ENCODE assay signal across 12 cellular contexts in genomic region chr15:65409284-65409631, GRCh38. TPM values are rescaled to one million over a fixed set of nuclear protein-coding genes. Genes with fewer than 3 reads are reported as not detected.
A peak's percentile ranks its signal among the peaks of the same experiment; 100 is the strongest.
DNase-seq lines count a peak whose midpoint lies in the region; ATAC-seq and TF ChIP-seq lines count a peak whose summit lies in the region.
"Had no signal": no experiment of that assay in that cellular context is flagged by ENCODE, and none has a peak within 500 bp of the region (broad histone marks: within the 10 kb centered on the region; RNA-seq: fewer than 3 reads in every experiment).

No MANE protein-coding gene starts in this region.

- POLR2A ChIA-PET in activated CD8-positive, alpha-beta T cell treated with anti-CD3 and anti-CD28 coated beads for 36 hours (lab: Charles Lee): interaction anchor here (0.6 kb wide), 1 partner anchor 28 kb away, joined by 3 read pairs; no protein-coding TSS in a partner anchor
- POLR2A ChIA-PET in activated CD8-positive, alpha-beta T cell treated with anti-CD3 and anti-CD28 coated beads, Interleukin-2, amount 10 ng/mL, durations not matched to agents 7 days and 5 days (lab: Charles Lee): no interaction called here

- peaks cover 23% of the 10 kb centered on the region for H3K27me3 Mint-ChIP-seq in activated CD8-positive, alpha-beta T cell treated with anti-CD3 and anti-CD28 coated beads for 36 hours
- H3K27me3 Mint-ChIP-seq in activated CD8-positive, alpha-beta T cell treated with anti-CD3 and anti-CD28 coated beads, Interleukin-2, amount 10 ng/mL, durations not matched to agents 7 days and 5 days (ENCODE audit: low read depth): peaks cover 32% of the 10 kb centered on the region

- H3K4me1 Mint-ChIP-seq in activated CD8-positive, alpha-beta T cell treated with anti-CD3 and anti-CD28 coated beads for 36 hours (ENCODE audit: low read depth): peaks cover 6% of the 10 kb centered on the region
- H3K4me1 Mint-ChIP-seq in activated CD8-positive, alpha-beta T cell treated with anti-CD3 and anti-CD28 coated beads, Interleukin-2, amount 10 ng/mL, durations not matched to agents 7 days and 5 days (ENCODE audit: low read depth): peaks cover 5% of the 10 kb centered on the region

- H3K4me3 ChIP-seq in NB4 (ENCODE audit: low read depth, low read length): no peak overlapping the region
- H3K4me3 ChIP-seq in epithelial cell of proximal tubule (ENCODE audit: low read depth, low read length): no peak overlapping the region
- H3K4me3 ChIP-seq: A549 had no signal

- intact Hi-C loops in activated CD8-positive, alpha-beta T cell treated with anti-CD3 and anti-CD28 coated beads for 36 hours (cut with micrococcal nuclease): no loop called here

- H3K36me3 Mint-ChIP-seq in activated CD8-positive, alpha-beta T cell treated with anti-CD3 and anti-CD28 coated beads for 36 hours (ENCODE audit: low read depth): no peaks in the 10 kb centered on the region
- no peaks in the 10 kb centered on the region for H3K36me3 Mint-ChIP-seq in activated CD8-positive, alpha-beta T cell treated with anti-CD3 and anti-CD28 coated beads, Interleukin-2, amount 10 ng/mL, durations not matched to agents 7 days and 5 days (ENCODE audit: low read depth)

- CTCF ChIA-PET in activated CD8-positive, alpha-beta T cell treated with anti-CD3 and anti-CD28 coated beads for 36 hours (lab: Charles Lee): interaction anchor here (0.9 kb wide), 1 partner anchor 23 kb away, joined by 3 read pairs; no protein-coding TSS in a partner anchor
- CTCF ChIA-PET in activated CD8-positive, alpha-beta T cell treated with anti-CD3 and anti-CD28 coated beads, Interleukin-2, amount 10 ng/mL, durations not matched to agents 7 days and 5 days (lab: Charles Lee): interaction anchor here (1.3 to 1.4 kb wide), 2 partner anchors 9 to 91 kb away, joined by 3 to 4 read pairs; no protein-coding TSS in a partner anchor

- peak; percentile 27 for ATAC-seq in activated CD8-positive, alpha-beta T cell treated with anti-CD3 and anti-CD28 coated beads for 36 hours
- no peak for ATAC-seq in activated CD8-positive, alpha-beta T cell treated with anti-CD3 and anti-CD28 coated beads, Interleukin-2, amount 10 ng/mL, durations not matched to agents 7 days and 5 days
- ATAC-seq in GM19035 (IDR thresholded peaks at IDR 0.05; ENCODE audit: unreplicated experiment): no peak
- ATAC-seq in HG03280 (IDR thresholded peaks at IDR 0.05; ENCODE audit: unreplicated experiment): no peak
- ATAC-seq: A549 had no signal

- no peak for TF ChIP-seq POLR2A in NB4 (IDR thresholded peaks at IDR 0.05; ENCODE audit: extremely low read depth, insufficient read length)

- TF ChIP-seq CTCF in activated CD8-positive, alpha-beta T cell treated with anti-CD3 and anti-CD28 coated beads for 36 hours (IDR thresholded peaks at IDR 0.05): no peak
- TF ChIP-seq CTCF in NB4 (IDR thresholded peaks at IDR 0.05; ENCODE audit: low read depth, low read length) (no peak), epithelial cell of proximal tubule (conservative IDR thresholded peaks at IDR 0.05; ENCODE audit: low read depth, low read length) (peak; percentile 15)

- H3K9me3 Mint-ChIP-seq in activated CD8-positive, alpha-beta T cell treated with anti-CD3 and anti-CD28 coated beads for 36 hours: no peaks in the 10 kb centered on the region
- H3K9me3 Mint-ChIP-seq in activated CD8-positive, alpha-beta T cell treated with anti-CD3 and anti-CD28 coated beads, Interleukin-2, amount 10 ng/mL, durations not matched to agents 7 days and 5 days (ENCODE audit: insufficient read depth): no peaks in the 10 kb centered on the region

- no peak overlapping the region for H3K4me3 Mint-ChIP-seq in activated CD8-positive, alpha-beta T cell treated with anti-CD3 and anti-CD28 coated beads for 36 hours
- H3K4me3 Mint-ChIP-seq in activated CD8-positive, alpha-beta T cell treated with anti-CD3 and anti-CD28 coated beads, Interleukin-2, amount 10 ng/mL, durations not matched to agents 7 days and 5 days: no peak overlapping the region

- H3K27ac Mint-ChIP-seq in activated CD8-positive, alpha-beta T cell treated with anti-CD3 and anti-CD28 coated beads for 36 hours: no peak overlapping the region
- H3K27ac Mint-ChIP-seq in activated CD8-positive, alpha-beta T cell treated with anti-CD3 and anti-CD28 coated beads, Interleukin-2, amount 10 ng/mL, durations not matched to agents 7 days and 5 days: no peak overlapping the region

- no peak for DNase-seq in activated CD8-positive, alpha-beta T cell treated with anti-CD3 and anti-CD28 coated beads for 36 hours
- no peak for DNase-seq in activated CD8-positive, alpha-beta T cell treated with anti-CD3 and anti-CD28 coated beads, Interleukin-2, amount 10 ng/mL, durations not matched to agents 7 days and 5 days
- DNase-seq in NB4 (ENCODE audit: low read depth) (peak; percentile 75), epithelial cell of proximal tubule (ENCODE audit: low read depth) (peak; percentile 95), stromal cell of bone marrow (ENCODE audit: low read depth) (peak; percentile 94), NK-92 (lab: John Stamatoyannopoulos, UW; ENCODE audit: unreplicated experiment) (no peak)
- DNase-seq: activated CD4-positive, CD25-positive, alpha-beta regulatory T cell; NCI-H1694 had no signal

RNA-seq across cellular contexts. Expression of gene IGDCC4, which starts 13.5 kb away (rescaled TPM):
- total RNA-seq in activated CD8-positive, alpha-beta T cell treated with anti-CD3 and anti-CD28 coated beads for 36 hours: under 1 TPM; 0.20 to 0.31 TPM
- total RNA-seq in activated CD8-positive, alpha-beta T cell treated with anti-CD3 and anti-CD28 coated beads, Interleukin-2, amount 10 ng/mL, durations not matched to agents 7 days and 5 days: under 1 TPM in 1 of 2 experiments, not detected in 1; 0.08 TPM
- 4.0 and 6.5 TPM in 2 replicates for total RNA-seq in epithelial cell of proximal tubule

RNA-seq across cellular contexts. Expression of gene IGDCC3, which starts 31.5 kb away (rescaled TPM):
- total RNA-seq in activated CD8-positive, alpha-beta T cell treated with anti-CD3 and anti-CD28 coated beads for 36 hours: not detected
- not detected for total RNA-seq in activated CD8-positive, alpha-beta T cell treated with anti-CD3 and anti-CD28 coated beads, Interleukin-2, amount 10 ng/mL, durations not matched to agents 7 days and 5 days
- not detected in 2 replicates for total RNA-seq in epithelial cell of proximal tubule
- total RNA-seq: subcutaneous adipose tissue had no signal

Comparison
In these comparisons a context has a peak if more than half of its experiments do, and no peak if none do; other contexts are left out.
1. DNase-seq: peak in NB4 (single experiment), epithelial cell of proximal tubule (single experiment) and stromal cell of bone marrow (single experiment); none in activated CD8-positive, alpha-beta T cell treated with anti-CD3 and anti-CD28 coated beads for 36 hours (single experiment), activated CD8-positive, alpha-beta T cell treated with anti-CD3 and anti-CD28 coated beads, Interleukin-2, amount 10 ng/mL, durations not matched to agents 7 days and 5 days (single experiment) and NK-92 (single experiment).